In genomic region chr5:157204765-157205164, GRCh38 we compare ENCODE assay signal across 15 cellular contexts. TPM values are rescaled to one million over a fixed set of nuclear protein-coding genes. Genes with fewer than 3 reads are reported as not detected.
DNase-seq lines count a peak whose midpoint lies in the region; ATAC-seq, FAIRE-seq and TF ChIP-seq lines count a peak whose summit lies in the region.
"Had no signal": no experiment of that assay in that cellular context is flagged by ENCODE, and none has a peak within 500 bp of the region (broad histone marks: within the 10 kb centered on the region; RNA-seq: fewer than 3 reads in every experiment).

No MANE protein-coding gene starts in this region.

- H3K9ac ChIP-seq in SU-DHL-6 (ENCODE audit: low read length) (no peak overlapping the region), PC-3 (ENCODE audit: low read length) (no peak overlapping the region)

- H3K36me3 ChIP-seq in CD4-positive, CD25-positive, alpha-beta regulatory T cell (ENCODE audit: control insufficient read depth, insufficient read depth, low read length), result peaks cover 71% of the 10 kb centered on the region
- no peaks in the 10 kb centered on the region for H3K36me3 ChIP-seq in SU-DHL-6 (ENCODE audit: low read length)
- H3K36me3 ChIP-seq in PC-3 (ENCODE audit: low read depth, low read length), result no peaks in the 10 kb centered on the region
- H3K36me3 ChIP-seq: right atrium auricular region had no signal

- peak overlapping the region; percentile 90 for H3K27ac ChIP-seq in CD4-positive, CD25-positive, alpha-beta regulatory T cell (ENCODE audit: insufficient read depth, low read length, poor library complexity, severe bottlenecking)
- no peak overlapping the region for H3K27ac ChIP-seq in SU-DHL-6 (ENCODE audit: low read depth, low read length)
- H3K27ac ChIP-seq in PC-3 (ENCODE audit: low read length), result no peak overlapping the region
- H3K27ac ChIP-seq: C4-2B, right atrium auricular region had no signal

- H3K4me1 Mint-ChIP-seq in CD4-positive, CD25-positive, alpha-beta regulatory T cell, result peaks cover 39 to 90% (median 70%) of the 10 kb centered on the region in 4 donors

- H3K4me1 ChIP-seq in CD4-positive, CD25-positive, alpha-beta regulatory T cell (ENCODE audit: control insufficient read depth, insufficient read depth, low read length, poor library complexity, severe bottlenecking), result peaks cover 76% of the 10 kb centered on the region
- no peaks in the 10 kb centered on the region for H3K4me1 ChIP-seq in PC-3 (ENCODE audit: insufficient read depth, low read length)
- H3K4me1 ChIP-seq: right atrium auricular region had no signal

- no TSS peak for BruUV-seq in PC-3 (replicated peaks; lab: Mats Ljungman, UMichigan)

- no peak for TF ChIP-seq POLR2A in GM12892 (IDR thresholded peaks at IDR 0.05; ENCODE audit: low read depth, low read length)

- H3K9me3 ChIP-seq in CD4-positive, CD25-positive, alpha-beta regulatory T cell (ENCODE audit: control insufficient read depth in 2 of 2, low read length in 2 of 2), result no peaks in the 10 kb centered on the region
- peaks cover 8% of the 10 kb centered on the region; the same call in 1 of the 2 replicates for H3K9me3 ChIP-seq in SU-DHL-6 (ENCODE audit: insufficient read depth, low read length)
- no peaks in the 10 kb centered on the region for H3K9me3 ChIP-seq in PC-3 (ENCODE audit: low read length)
- H3K9me3 ChIP-seq: right atrium auricular region had no signal

- intact Hi-C loops in PC-3 (cut with micrococcal nuclease), result no loop called here

- peak overlapping the region; percentile 91 to 96 (median 94) for H3K27ac Mint-ChIP-seq in CD4-positive, CD25-positive, alpha-beta regulatory T cell

- TF ChIP-seq CTCF in SU-DHL-6 (IDR thresholded peaks at IDR 0.05; ENCODE audit: insufficient read depth, low read length, poor library complexity, severe bottlenecking) (no peak), PC-3 (conservative IDR thresholded peaks at IDR 0.05; ENCODE audit: low read depth, low read length) (no peak)

- DNase-seq in CD4-positive, CD25-positive, alpha-beta regulatory T cell, result peak in 2 of 3 donors; percentile 47 to 64
- DNase-seq in GM12892 (ENCODE audit: insufficient read length) (no peak), PC-3 (no peak), NCI-H82 (lab: John Stamatoyannopoulos, UW) (no peak)
- peak; percentile 51 for DNase-seq in central memory CD4-positive, alpha-beta T cell
- DNase-seq: NCI-H446 treated with DMSO at 0.1 percent for 48 hours; stimulated activated CD4-positive, alpha-beta T cell treated with anti-CD3 and anti-CD28 coated beads, Interleukin-2, amount 100 ng/mL, for 24 hours had no signal

- H3K27me3 Mint-ChIP-seq in CD4-positive, CD25-positive, alpha-beta regulatory T cell, result no peaks in the 10 kb centered on the region

- peak; percentile 86 for FAIRE-seq in GM12892 (lab: Jason Lieb, UNC)
- FAIRE-seq: RCC 7860, TTC549 had no signal

- no peaks in the 10 kb centered on the region for H3K79me2 ChIP-seq in SU-DHL-6 (ENCODE audit: insufficient read depth, low read length)
- no peaks in the 10 kb centered on the region for H3K79me2 ChIP-seq in PC-3 (ENCODE audit: low read length)

- H3K4me3 ChIP-seq in CD4-positive, CD25-positive, alpha-beta regulatory T cell (ENCODE audit: low read depth, low read length), result peak overlapping the region; percentile 55
- H3K4me3 ChIP-seq in SU-DHL-6 (ENCODE audit: insufficient read depth, low read length, poor library complexity, severe bottlenecking) (no peak overlapping the region), PC-3 (ENCODE audit: low read length) (no peak overlapping the region)
- H3K4me3 ChIP-seq: right atrium auricular region had no signal

- peak overlapping the region; percentile 76 to 92 (median 83) for H3K4me3 Mint-ChIP-seq in CD4-positive, CD25-positive, alpha-beta regulatory T cell

- H3K4me2 ChIP-seq in SU-DHL-6 (ENCODE audit: low read depth, low read length, poor library complexity, severe bottlenecking) (no peak overlapping the region), PC-3 (ENCODE audit: low read length) (no peak overlapping the region)

- no peaks in the 10 kb centered on the region for H3K27me3 ChIP-seq in CD4-positive, CD25-positive, alpha-beta regulatory T cell (ENCODE audit: control insufficient read depth, insufficient read depth, low read length)
- H3K27me3 ChIP-seq in SU-DHL-6 (ENCODE audit: low read length) (no peaks in the 10 kb centered on the region), PC-3 (ENCODE audit: low read length) (peaks cover 60% of the 10 kb centered on the region)
- H3K27me3 ChIP-seq: right atrium auricular region had no signal

- H3F3A ChIP-seq in SU-DHL-6 (ENCODE audit: insufficient read depth) (no peaks in the 10 kb centered on the region), PC-3 (ENCODE audit: low read length, unreplicated experiment) (no peaks in the 10 kb centered on the region)

- peaks cover 0 to 5% (median 0%) of the 10 kb centered on the region in 7 donors for H3K9me3 Mint-ChIP-seq in CD4-positive, CD25-positive, alpha-beta regulatory T cell

- peak in 1 of 2 donors; percentile 10 for ATAC-seq in CD4-positive, CD25-positive, alpha-beta regulatory T cell (ENCODE audit: low read depth in 2 of 2)
- no peak for ATAC-seq in PC-3
- no peak for ATAC-seq in GM21723 (IDR thresholded peaks at IDR 0.05; ENCODE audit: unreplicated experiment)
- ATAC-seq in HG03045 (IDR thresholded peaks at IDR 0.05; ENCODE audit: unreplicated experiment), result no peak

- H3K9me2 ChIP-seq in SU-DHL-6 (replicated peaks; ENCODE audit: insufficient read depth, low read length) (no peaks in the 10 kb centered on the region), PC-3 (replicated peaks; ENCODE audit: low read length) (no peaks in the 10 kb centered on the region)

- H2AFZ ChIP-seq in SU-DHL-6 (ENCODE audit: low read depth, low read length, severe bottlenecking) (peak overlapping the region; percentile 66), PC-3 (ENCODE audit: low read length) (no peak overlapping the region)

- CTCF ChIA-PET in PC-3 (lab: Charles Lee), result no interaction called here

- H4K20me1 ChIP-seq in SU-DHL-6 (ENCODE audit: low read depth, low read length), result no peaks in the 10 kb centered on the region
- H4K20me1 ChIP-seq in PC-3 (ENCODE audit: low read length), result no peaks in the 10 kb centered on the region

- H3K36me3 Mint-ChIP-seq in CD4-positive, CD25-positive, alpha-beta regulatory T cell, result peaks cover 67% of the 10 kb centered on the region

- POLR2A ChIA-PET in PC-3 (lab: Charles Lee; ENCODE audit: unreplicated experiment), result no interaction called here

RNA-seq across cellular contexts. Expression of gene ITK, which starts 24.1 kb away (rescaled TPM):
- 550 TPM for total RNA-seq in CD4-positive, CD25-positive, alpha-beta regulatory T cell
- 100 to 1,000 TPM; 146 to 222 (median 169) TPM for polyA plus RNA-seq in CD4-positive, CD25-positive, alpha-beta regulatory T cell
- polyA plus RNA-seq in GM12892 (2012; ENCODE audit: missing spikeins), result 1.6 TPM
- total RNA-seq in PC-3 (2014; rRNA removed), result 0.58 and 0.69 TPM in 2 replicates
- total RNA-seq: lung microvascular endothelial cell had no signal

RNA-seq across cellular contexts. Expression of gene GARIN3, which starts 38.7 kb away (rescaled TPM):
- total RNA-seq in CD4-positive, CD25-positive, alpha-beta regulatory T cell, result not detected
- polyA plus RNA-seq in CD4-positive, CD25-positive, alpha-beta regulatory T cell, result not detected
- polyA plus RNA-seq in GM12892 (2012; ENCODE audit: missing spikeins), result not detected
- not detected in 2 replicates for total RNA-seq in PC-3 (2014; rRNA removed)
- total RNA-seq: lung microvascular endothelial cell, right atrium auricular region had no signal

Comparison
In these comparisons a context has a peak if more than half of its experiments do, and no peak if none do; other contexts are left out.
1. DNase-seq: peak in CD4-positive, CD25-positive, alpha-beta regulatory T cell (2 of 3) and central memory CD4-positive, alpha-beta T cell (single experiment); none in GM12892 (single experiment), PC-3 (single experiment) and NCI-H82 (single experiment).
2. RNA of gene ITK, which starts 24.1 kb away (total RNA-seq): 550 TPM in CD4-positive, CD25-positive, alpha-beta regulatory T cell (single experiment); 0.58 to 0.69 TPM in PC-3; every median in the first group is over 100 times any median in the second.